Comparison of ENCODE assay signal across 2 cellular contexts in the genomic region with DNA sequence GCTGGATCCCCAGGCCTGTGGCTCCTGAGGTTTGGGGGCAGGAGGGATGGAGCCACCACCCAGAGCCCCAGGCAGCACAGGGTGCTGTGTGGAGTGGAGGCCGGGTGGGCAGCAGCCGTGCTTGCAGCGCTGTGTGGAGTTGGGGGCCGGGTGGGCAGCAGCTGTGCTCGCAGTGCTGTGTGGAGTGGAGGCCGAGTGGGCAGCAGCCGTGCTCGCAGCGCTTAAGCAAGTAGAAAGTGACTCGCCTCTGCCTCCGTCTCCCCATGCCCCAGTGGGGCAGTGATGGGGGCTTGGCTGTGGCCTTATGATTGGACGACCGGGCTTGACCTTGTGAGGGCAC.
TF ChIP-seq lines count a peak whose summit lies in the region.

No MANE protein-coding gene starts in this region.

TF ChIP-seq in HCT116, 20 proteins besides CTCF, POLR2A, EP300 and RAD21:
- TF ChIP-seq CEBPB (IDR thresholded peaks at IDR 0.05; ENCODE audit: low read depth): no peak
- TF ChIP-seq, protein P1, sequence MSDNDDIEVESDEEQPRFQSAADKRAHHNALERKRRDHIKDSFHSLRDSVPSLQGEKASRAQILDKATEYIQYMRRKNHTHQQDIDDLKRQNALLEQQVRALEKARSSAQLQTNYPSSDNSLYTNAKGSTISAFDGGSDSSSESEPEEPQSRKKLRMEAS (IDR thresholded peaks at IDR 0.05): no peak
- TF ChIP-seq, protein P2, sequence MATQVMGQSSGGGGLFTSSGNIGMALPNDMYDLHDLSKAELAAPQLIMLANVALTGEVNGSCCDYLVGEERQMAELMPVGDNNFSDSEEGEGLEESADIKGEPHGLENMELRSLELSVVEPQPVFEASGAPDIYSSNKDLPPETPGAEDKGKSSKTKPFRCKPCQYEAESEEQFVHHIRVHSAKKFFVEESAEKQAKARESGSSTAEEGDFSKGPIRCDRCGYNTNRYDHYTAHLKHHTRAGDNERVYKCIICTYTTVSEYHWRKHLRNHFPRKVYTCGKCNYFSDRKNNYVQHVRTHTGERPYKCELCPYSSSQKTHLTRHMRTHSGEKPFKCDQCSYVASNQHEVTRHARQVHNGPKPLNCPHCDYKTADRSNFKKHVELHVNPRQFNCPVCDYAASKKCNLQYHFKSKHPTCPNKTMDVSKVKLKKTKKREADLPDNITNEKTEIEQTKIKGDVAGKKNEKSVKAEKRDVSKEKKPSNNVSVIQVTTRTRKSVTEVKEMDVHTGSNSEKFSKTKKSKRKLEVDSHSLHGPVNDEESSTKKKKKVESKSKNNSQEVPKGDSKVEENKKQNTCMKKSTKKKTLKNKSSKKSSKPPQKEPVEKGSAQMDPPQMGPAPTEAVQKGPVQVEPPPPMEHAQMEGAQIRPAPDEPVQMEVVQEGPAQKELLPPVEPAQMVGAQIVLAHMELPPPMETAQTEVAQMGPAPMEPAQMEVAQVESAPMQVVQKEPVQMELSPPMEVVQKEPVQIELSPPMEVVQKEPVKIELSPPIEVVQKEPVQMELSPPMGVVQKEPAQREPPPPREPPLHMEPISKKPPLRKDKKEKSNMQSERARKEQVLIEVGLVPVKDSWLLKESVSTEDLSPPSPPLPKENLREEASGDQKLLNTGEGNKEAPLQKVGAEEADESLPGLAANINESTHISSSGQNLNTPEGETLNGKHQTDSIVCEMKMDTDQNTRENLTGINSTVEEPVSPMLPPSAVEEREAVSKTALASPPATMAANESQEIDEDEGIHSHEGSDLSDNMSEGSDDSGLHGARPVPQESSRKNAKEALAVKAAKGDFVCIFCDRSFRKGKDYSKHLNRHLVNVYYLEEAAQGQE (IDR thresholded peaks at IDR 0.05; ENCODE audit: low read depth): no peak
- TF ChIP-seq SRF (IDR thresholded peaks at IDR 0.05; ENCODE audit: low read depth): no peak
- TF ChIP-seq ZFX (IDR thresholded peaks at IDR 0.05): no peak
- TF ChIP-seq EZH2 (IDR thresholded peaks at IDR 0.05): no peak
- TF ChIP-seq CBX3 (IDR thresholded peaks at IDR 0.05; ENCODE audit: low read depth): no peak
- TF ChIP-seq, protein P3, sequence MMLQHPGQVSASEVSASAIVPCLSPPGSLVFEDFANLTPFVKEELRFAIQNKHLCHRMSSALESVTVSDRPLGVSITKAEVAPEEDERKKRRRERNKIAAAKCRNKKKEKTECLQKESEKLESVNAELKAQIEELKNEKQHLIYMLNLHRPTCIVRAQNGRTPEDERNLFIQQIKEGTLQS (IDR thresholded peaks at IDR 0.05): no peak
- no peak for TF ChIP-seq EZH2phosphoT487 (IDR thresholded peaks at IDR 0.05; ENCODE audit: borderline replicate concordance)
- no peak for TF ChIP-seq TCF7L2 (IDR thresholded peaks at IDR 0.05; ENCODE audit: borderline replicate concordance, extremely low read depth, insufficient read depth, insufficient read length)
- no peak for TF ChIP-seq SIN3A (IDR thresholded peaks at IDR 0.05; ENCODE audit: low read depth)
- TF ChIP-seq ZNF274 (IDR thresholded peaks at IDR 0.05; ENCODE audit: low read depth, low read length): no peak
- no peak for TF ChIP-seq EGR1 (IDR thresholded peaks at IDR 0.05; ENCODE audit: low read depth)
TF ChIP-seq in HCT116: peak in this region for 0.

TF ChIP-seq in H1, 55 proteins besides CTCF, POLR2A, EP300 and RAD21:
- TF ChIP-seq TCF12 (IDR thresholded peaks at IDR 0.05; ENCODE audit: low read depth, low read length): no peak
- TF ChIP-seq TBP (IDR thresholded peaks at IDR 0.05; ENCODE audit: low read depth, low read length): no peak
- no peak for TF ChIP-seq SP4 (IDR thresholded peaks at IDR 0.05; ENCODE audit: low read length)
- no peak for TF ChIP-seq BACH1 (IDR thresholded peaks at IDR 0.05; ENCODE audit: low read length)
